In genomic region chr5:157258450-157258849, GRCh38 we compare ENCODE assay signal across 23 cellular contexts.
"Had no signal": no experiment of that assay in that cellular context is flagged by ENCODE, and none has a peak within 500 bp of the region (broad histone marks: within the 10 kb centered on the region; RNA-seq: fewer than 3 reads in every experiment).

No MANE protein-coding gene starts in this region.

- H3K27me3 ChIP-seq: esophagus muscularis mucosa, gastrocnemius medialis, heart right ventricle, pancreas, suprapubic skin, thyroid gland, uterus had no signal

- ATAC-seq: gastrocnemius medialis; heart right ventricle; left lobe of liver; pancreas; right cardiac atrium; stimulated activated effector memory CD8-positive, alpha-beta T cell treated with anti-CD3 and anti-CD28 coated beads, Interleukin-12 subunit alpha, Interleukin-12 subunit beta, amount 100 ng/mL, for 72 hours; stimulated activated naive CD8-positive, alpha-beta T cell treated with anti-CD3 and anti-CD28 coated beads, Interleukin-15, Interleukin-2, amounts not matched to agents 100 U/mL and 50 U/mL, for 24 hours had no signal

- H3K4me3 ChIP-seq: esophagus muscularis mucosa, gastrocnemius medialis, heart right ventricle, pancreas, suprapubic skin, thyroid gland, uterus had no signal

- H3K4me1 Mint-ChIP-seq: nephron had no signal

- H3K4me3 Mint-ChIP-seq: nephron; stimulated activated effector memory CD8-positive, alpha-beta T cell treated with anti-CD3 and anti-CD28 coated beads, Interleukin-12 subunit alpha, Interleukin-12 subunit beta, amount 100 ng/mL, for 72 hours; type B pancreatic cell had no signal

- H3K4me1 ChIP-seq: gastrocnemius medialis, pancreas, suprapubic skin, thyroid gland, uterus had no signal

- H3K9me3 ChIP-seq: esophagus muscularis mucosa, gastrocnemius medialis, pancreas, suprapubic skin, thyroid gland, uterus had no signal

- DNase-seq: effector memory CD4-positive, alpha-beta T cell; gastrocnemius medialis; heart right ventricle; hypothalamus; islet precursor cell; mammary epithelial cell; occipital lobe; pancreas; right cardiac atrium; small intestine; stimulated activated CD4-positive, alpha-beta T cell treated with anti-CD3 and anti-CD28 coated beads, Interleukin-2, amount 100 ng/mL, for 48 hours; stimulated activated CD8-positive, alpha-beta memory T cell treated with anti-CD3 and anti-CD28 coated beads, Interleukin-4, amount 100 ng/mL, for 48 hours; stimulated activated naive CD8-positive, alpha-beta T cell treated with anti-CD3 and anti-CD28 coated beads, Interleukin-15, Interleukin-2, amounts not matched to agents 100 U/mL and 50 U/mL, for 24 hours; thyroid gland; uterus had no signal

- H3K27ac ChIP-seq: epithelial cell of prostate, esophagus muscularis mucosa, gastrocnemius medialis, heart right ventricle, pancreas, suprapubic skin, thyroid gland, uterus had no signal

- H3K27ac Mint-ChIP-seq: nephron, progenitor cell of endocrine pancreas, type B pancreatic cell had no signal

- H3K36me3 ChIP-seq: esophagus muscularis mucosa, gastrocnemius medialis, heart right ventricle, pancreas, suprapubic skin, thyroid gland, uterus had no signal

- H3K9me3 Mint-ChIP-seq: nephron; stimulated activated effector memory CD8-positive, alpha-beta T cell treated with anti-CD3 and anti-CD28 coated beads, Interleukin-12 subunit alpha, Interleukin-12 subunit beta, amount 100 ng/mL, for 72 hours; type B pancreatic cell had no signal

- H3K36me3 Mint-ChIP-seq: type B pancreatic cell had no signal
